In the genomic region with DNA sequence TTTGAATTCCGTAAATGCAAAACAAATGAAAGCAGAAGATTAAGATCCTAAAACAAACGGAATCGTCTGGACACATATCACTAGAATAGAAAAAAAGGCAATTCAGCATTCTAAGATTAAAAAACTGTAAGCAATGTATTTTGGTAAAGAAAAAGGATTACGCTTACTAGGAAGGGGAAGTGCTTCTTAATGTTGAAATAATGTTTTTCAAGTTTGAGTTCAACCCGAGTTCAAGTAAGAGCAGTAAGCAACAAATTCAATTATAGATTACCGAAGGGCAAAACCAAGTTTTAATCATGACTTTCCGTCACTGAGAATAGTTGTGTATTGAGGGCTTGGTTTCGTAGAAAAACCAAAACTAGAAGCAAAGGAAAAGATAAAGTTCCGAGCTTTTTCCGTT, we compare ENCODE assay signal across 8 cellular contexts. TPM values are rescaled to one million over a fixed set of nuclear protein-coding genes. Genes with fewer than 3 reads are reported as not detected.
A peak's percentile ranks its signal among the peaks of the same experiment; 100 is the strongest.
DNase-seq lines count a peak whose midpoint lies in the region; TF ChIP-seq lines count a peak whose summit lies in the region.

No MANE protein-coding gene starts in this region.

- POLR2A ChIA-PET in activated CD4-positive, alpha-beta memory T cell treated with anti-CD3 and anti-CD28 coated beads for 36 hours (lab: Charles Lee), result interaction anchor here (0.7 to 2.8 kb wide), 7 partner anchors 11 to 458 kb away, joined by 3 to 27 read pairs (median 4); partner anchors contain the start of gene IFT57

- H3K9me3 ChIP-seq in tibial nerve, result no peaks in the 10 kb centered on the region

- TF ChIP-seq EP300 in tibial nerve (IDR thresholded peaks at IDR 0.05), result no peak

- H3K27ac Mint-ChIP-seq in activated naive CD4-positive, alpha-beta T cell treated with anti-CD3 and anti-CD28 coated beads for 36 hours, result peak overlapping the region; percentile 99
- H3K27ac Mint-ChIP-seq in activated CD4-positive, alpha-beta memory T cell treated with anti-CD3 and anti-CD28 coated beads for 36 hours, result peak overlapping the region; percentile 99

- CTCF ChIA-PET in activated naive CD4-positive, alpha-beta T cell treated with anti-CD3 and anti-CD28 coated beads for 36 hours (lab: Charles Lee), result interaction anchor here (1.0 to 4.8 kb wide), 5 partner anchors 11 to 36 kb away, joined by 3 to 28 read pairs (median 4); no protein-coding TSS in a partner anchor
- CTCF ChIA-PET in activated CD4-positive, alpha-beta memory T cell treated with anti-CD3 and anti-CD28 coated beads for 36 hours (lab: Charles Lee), result interaction anchor here (0.9 to 3.3 kb wide), 6 partner anchors 14 to 326 kb away, joined by 3 to 32 read pairs (median 4); no protein-coding TSS in a partner anchor

- no peaks in the 10 kb centered on the region for H3K36me3 ChIP-seq in tibial nerve

- H3K9me3 Mint-ChIP-seq in activated naive CD4-positive, alpha-beta T cell treated with anti-CD3 and anti-CD28 coated beads for 36 hours, result no peaks in the 10 kb centered on the region
- no peaks in the 10 kb centered on the region for H3K9me3 Mint-ChIP-seq in activated CD4-positive, alpha-beta memory T cell treated with anti-CD3 and anti-CD28 coated beads for 36 hours

- intact Hi-C loops in activated naive CD4-positive, alpha-beta T cell treated with anti-CD3 and anti-CD28 coated beads for 36 hours (cut with micrococcal nuclease), result loop anchor here (1.0 to 10.0 kb wide), 13 partner anchors 8 to 1066 kb away; partner anchors contain the start of genes BBX, CD47, HHLA2 and IFT57
- intact Hi-C loops in activated CD4-positive, alpha-beta memory T cell treated with anti-CD3 and anti-CD28 coated beads for 36 hours (cut with micrococcal nuclease), result loop anchor here (1.0 to 10.0 kb wide), 6 partner anchors 8 to 644 kb away; partner anchors contain the start of gene IFT57

- H3K36me3 Mint-ChIP-seq in activated naive CD4-positive, alpha-beta T cell treated with anti-CD3 and anti-CD28 coated beads for 36 hours (ENCODE audit: low read depth), result peaks cover 20% of the 10 kb centered on the region
- H3K36me3 Mint-ChIP-seq in activated CD4-positive, alpha-beta memory T cell treated with anti-CD3 and anti-CD28 coated beads for 36 hours, result peaks cover 9% of the 10 kb centered on the region

- peak overlapping the region in 3 of 4 donors; percentile 92 to 98 (median 97) for H3K27ac ChIP-seq in tibial nerve

- whole genome bisulfite sequencing in tibial nerve, 2 donors, result 1 to 2% methylated on average over 10 of the region's 10 CpGs

- H3K4me3 ChIP-seq in tibial nerve, result peak overlapping the region; percentile 54 to 87 (median 73)

- H3K4me1 ChIP-seq in tibial nerve, result peaks cover 0 to 30% (median 5%) of the 10 kb centered on the region in 4 donors

- no peak for TF ChIP-seq CTCF in tibial nerve (IDR thresholded peaks at IDR 0.05)

- H3K4me1 Mint-ChIP-seq in activated naive CD4-positive, alpha-beta T cell treated with anti-CD3 and anti-CD28 coated beads for 36 hours (ENCODE audit: low read depth), result peaks cover 36% of the 10 kb centered on the region
- peaks cover 29% of the 10 kb centered on the region for H3K4me1 Mint-ChIP-seq in activated CD4-positive, alpha-beta memory T cell treated with anti-CD3 and anti-CD28 coated beads for 36 hours (ENCODE audit: low read depth)

- H3K27me3 Mint-ChIP-seq in activated naive CD4-positive, alpha-beta T cell treated with anti-CD3 and anti-CD28 coated beads for 36 hours (ENCODE audit: low read depth), result no peaks in the 10 kb centered on the region
- H3K27me3 Mint-ChIP-seq in activated CD4-positive, alpha-beta memory T cell treated with anti-CD3 and anti-CD28 coated beads for 36 hours, result no peaks in the 10 kb centered on the region

- DNase-seq in activated naive CD4-positive, alpha-beta T cell treated with anti-CD3 and anti-CD28 coated beads for 36 hours, result no peak
- DNase-seq in activated naive CD4-positive, alpha-beta T cell treated with Interleukin-2 at 50 U/mL for 16 hours, result no peak
- no peak for DNase-seq in activated CD4-positive, alpha-beta memory T cell treated with anti-CD3 and anti-CD28 coated beads for 36 hours
- DNase-seq in iris pigment epithelial cell (ENCODE audit: low read depth) (peak; percentile 28), tibial nerve (ENCODE audit: low spot score in 2 of 2) (no peak), medulla oblongata (ENCODE audit: extremely low spot score) (no peak), occipital lobe (lab: John Stamatoyannopoulos, UW) (no peak), NCI-H2196 (lab: John Stamatoyannopoulos, UW; ENCODE audit: unreplicated experiment) (no peak)

- TF ChIP-seq POLR2A in tibial nerve (IDR thresholded peaks at IDR 0.05), result no peak

- H3K4me3 Mint-ChIP-seq in activated naive CD4-positive, alpha-beta T cell treated with anti-CD3 and anti-CD28 coated beads for 36 hours, result peak overlapping the region; percentile 95
- H3K4me3 Mint-ChIP-seq in activated CD4-positive, alpha-beta memory T cell treated with anti-CD3 and anti-CD28 coated beads for 36 hours, result peak overlapping the region; percentile 99

- H3K27me3 ChIP-seq in tibial nerve, result no peaks in the 10 kb centered on the region

RNA-seq across cellular contexts. Expression of gene CIP2A, which starts 0.6 kb away (rescaled TPM):
- total RNA-seq in activated naive CD4-positive, alpha-beta T cell treated with anti-CD3 and anti-CD28 coated beads for 36 hours, result 10 to 100 TPM; 34.7 to 39.9 TPM
- 10 to 100 TPM; 39.5 to 45.1 TPM for total RNA-seq in activated CD4-positive, alpha-beta memory T cell treated with anti-CD3 and anti-CD28 coated beads for 36 hours
- total RNA-seq in tibial nerve (1 to 10 TPM; 2.7 to 5.7 (median 5.3) TPM), occipital lobe (23.7 TPM)

RNA-seq across cellular contexts. Expression of gene DZIP3, which starts 0.9 kb away (rescaled TPM):
- total RNA-seq in activated naive CD4-positive, alpha-beta T cell treated with anti-CD3 and anti-CD28 coated beads for 36 hours, result 10 to 100 TPM; 11.2 to 12.2 TPM
- total RNA-seq in activated CD4-positive, alpha-beta memory T cell treated with anti-CD3 and anti-CD28 coated beads for 36 hours, result 10 to 100 TPM; 11.3 to 11.4 TPM
- total RNA-seq in tibial nerve (10 to 100 TPM in 2 of 4 donors, 1 to 10 TPM in 2; 7.5 to 12.0 (median 10.1) TPM), occipital lobe (59.6 TPM)
